In the genomic region with DNA sequence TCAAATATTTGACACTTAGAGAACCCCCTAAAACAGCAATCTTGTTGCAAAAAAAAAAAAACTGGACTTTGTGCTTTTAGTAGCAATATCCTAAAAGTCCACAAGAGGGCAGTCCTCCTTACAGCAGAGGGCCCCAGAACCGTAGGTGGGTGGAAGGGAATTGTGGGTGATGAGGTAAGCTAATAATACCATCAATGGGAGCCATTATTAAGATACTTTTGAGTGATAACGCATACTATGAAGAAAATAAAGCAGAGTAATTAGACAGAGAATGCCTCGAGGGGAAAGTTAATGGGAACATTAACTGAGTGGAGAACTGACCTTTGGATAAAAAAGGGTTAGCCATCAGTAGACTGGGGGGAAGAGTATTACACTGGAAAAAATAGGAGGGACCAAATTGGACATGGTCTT, we compare ENCODE assay signal across 9 cellular contexts.
DNase-seq lines count a peak whose midpoint lies in the region; ATAC-seq and TF ChIP-seq lines count a peak whose summit lies in the region.
"Had no signal": no experiment of that assay in that cellular context is flagged by ENCODE, and none has a peak within 500 bp of the region (broad histone marks: within the 10 kb centered on the region; RNA-seq: fewer than 3 reads in every experiment).

No MANE protein-coding gene starts in this region.

- H3K27ac Mint-ChIP-seq in activated CD4-positive, alpha-beta memory T cell treated with anti-CD3 and anti-CD28 coated beads for 36 hours: no peak overlapping the region

- H3K36me3 ChIP-seq in prostate gland: no peaks in the 10 kb centered on the region

- H3K27me3 ChIP-seq in prostate gland (replicated peaks; ENCODE audit: insufficient read depth): no peaks in the 10 kb centered on the region

- H3K27ac ChIP-seq in RWPE1 (no peak overlapping the region), prostate gland (no peak overlapping the region)
- H3K27ac ChIP-seq: skin epidermis had no signal

- POLR2A ChIA-PET in RWPE1 (lab: Yijun Ruan, JAX; ENCODE audit: low non-redundant PET): no interaction called here
- POLR2A ChIA-PET in activated CD4-positive, alpha-beta memory T cell treated with anti-CD3 and anti-CD28 coated beads for 36 hours (lab: Charles Lee): no interaction called here

- no peak overlapping the region for H3K4me3 Mint-ChIP-seq in activated CD4-positive, alpha-beta memory T cell treated with anti-CD3 and anti-CD28 coated beads for 36 hours

- TF ChIP-seq CTCF in RWPE1 (conservative IDR thresholded peaks at IDR 0.05; ENCODE audit: low read depth) (peak; percentile 82), fibroblast of mammary gland (conservative IDR thresholded peaks at IDR 0.05; ENCODE audit: control insufficient read depth, insufficient read depth, low read depth, low read length) (peak; percentile 89), prostate gland (IDR thresholded peaks at IDR 0.05) (peak; percentile 53 to 66 (median 60))

- peak; percentile 59 for ATAC-seq in HG03196 (IDR thresholded peaks at IDR 0.05; ENCODE audit: unreplicated experiment)

- no peaks in the 10 kb centered on the region for H3K4me1 Mint-ChIP-seq in activated CD4-positive, alpha-beta memory T cell treated with anti-CD3 and anti-CD28 coated beads for 36 hours (ENCODE audit: low read depth)

- no peaks in the 10 kb centered on the region for H3K9me3 Mint-ChIP-seq in activated CD4-positive, alpha-beta memory T cell treated with anti-CD3 and anti-CD28 coated beads for 36 hours

- no peaks in the 10 kb centered on the region for H3K36me3 Mint-ChIP-seq in activated CD4-positive, alpha-beta memory T cell treated with anti-CD3 and anti-CD28 coated beads for 36 hours

- no peak overlapping the region for H3K4me3 ChIP-seq in fibroblast of mammary gland (ENCODE audit: control insufficient read depth, low read depth, low read length)
- no peak overlapping the region for H3K4me3 ChIP-seq in prostate gland
- H3K4me3 ChIP-seq: skin epidermis had no signal

- in situ Hi-C loops in Caki2 (cut with HindIII; ENCODE audit: low pct_unique_long_range_greater_than_20kb, low sequenced_read_pairs): loop anchor here (25.0 kb wide), 1 partner anchor 423 kb away; no protein-coding TSS in a partner anchor

- H3K27me3 Mint-ChIP-seq in activated CD4-positive, alpha-beta memory T cell treated with anti-CD3 and anti-CD28 coated beads for 36 hours: peaks cover 5% of the 10 kb centered on the region

- CTCF ChIA-PET in RWPE1 (lab: Yijun Ruan, JAX): interaction anchor here (0.5 to 0.8 kb wide), 6 partner anchors 96 to 672 kb away, joined by 3 to 4 read pairs (median 4); no protein-coding TSS in a partner anchor
- CTCF ChIA-PET in activated CD4-positive, alpha-beta memory T cell treated with anti-CD3 and anti-CD28 coated beads for 36 hours (lab: Charles Lee): interaction anchor here (0.6 to 0.9 kb wide), 5 partner anchors 23 to 249 kb away, joined by 3 to 5 read pairs (median 4); no protein-coding TSS in a partner anchor

- H3K4me1 ChIP-seq in prostate gland (replicated peaks): no peaks in the 10 kb centered on the region

- intact Hi-C loops in prostate gland (cut with DNase I): loop anchor here (5.0 to 10.0 kb wide), 2 partner anchors 230 to 418 kb away; a partner anchor contains a TSS
- intact Hi-C loops in activated CD4-positive, alpha-beta memory T cell treated with anti-CD3 and anti-CD28 coated beads for 36 hours (cut with micrococcal nuclease): loop anchor here (2.0 kb wide), 1 partner anchor 420 kb away; no protein-coding TSS in a partner anchor

- H3K9me3 ChIP-seq in prostate gland: no peaks in the 10 kb centered on the region

- TF ChIP-seq POLR2A in prostate gland (IDR thresholded peaks at IDR 0.05): no peak

- WGBS in prostate gland: 51% methylated on average over 3 of the region's 3 CpGs

- peak; percentile 47 for DNase-seq in Caki2 (ENCODE audit: low read depth)
- peak; percentile 16 for DNase-seq in GM19238 (ENCODE audit: insufficient read length, low spot score)
- peak; percentile 32 for DNase-seq in RWPE1 (ENCODE audit: low spot score)
- DNase-seq in fibroblast of mammary gland (ENCODE audit: low read depth): peak; percentile 65
- no peak for DNase-seq in prostate gland (ENCODE audit: low spot score)
- no peak for DNase-seq in NCI-H2107 treated with DMSO at 0.1 percent for 48 hours (lab: John Stamatoyannopoulos, UW; ENCODE audit: unreplicated experiment)
- no peak for DNase-seq in activated CD4-positive, alpha-beta memory T cell treated with anti-CD3 and anti-CD28 coated beads for 36 hours

Comparison
In these comparisons a context has a peak if more than half of its experiments do, and no peak if none do; other contexts are left out.
1. DNase-seq: peak in Caki2 (single experiment), GM19238 (single experiment), RWPE1 (single experiment) and fibroblast of mammary gland (single experiment); none in prostate gland (single experiment), NCI-H2107 treated with DMSO at 0.1 percent for 48 hours (single experiment) and activated CD4-positive, alpha-beta memory T cell treated with anti-CD3 and anti-CD28 coated beads for 36 hours (single experiment).
2. Peak in every context shown above with its lines, with median percentiles within 50 percentile points of each other: CTCF ChIP-seq.